Comparison of ENCODE assay signal across 8 cellular contexts in the genomic region with DNA sequence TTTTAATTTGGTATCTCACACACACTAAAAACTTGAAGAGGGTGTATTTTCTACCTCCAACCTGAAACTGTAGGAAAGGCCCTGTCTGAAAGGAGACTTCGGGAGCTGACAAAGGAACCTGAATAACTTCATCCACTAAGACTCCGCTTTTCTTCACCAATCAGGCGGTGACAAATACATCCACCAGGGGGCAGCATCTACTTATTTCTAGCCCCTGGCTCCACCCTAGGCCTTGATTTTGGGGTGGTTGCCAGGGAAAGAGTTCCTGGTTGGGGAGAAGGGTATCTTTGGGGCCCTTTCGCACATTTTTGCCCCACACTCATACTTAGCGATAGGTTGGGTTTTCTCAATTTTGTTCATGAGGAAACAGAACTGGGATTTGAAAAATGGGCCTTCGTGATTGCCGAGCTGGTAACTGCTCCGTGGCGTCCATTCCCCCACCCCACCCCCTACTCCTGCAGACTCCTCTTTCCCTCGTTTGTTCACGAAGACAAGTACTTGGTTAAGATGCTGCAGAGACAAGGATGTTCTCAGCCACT. TPM values are rescaled to one million over a fixed set of nuclear protein-coding genes. Genes with fewer than 3 reads are reported as not detected.
DNase-seq lines count a peak whose midpoint lies in the region; ATAC-seq and TF ChIP-seq lines count a peak whose summit lies in the region.

No MANE protein-coding gene starts in this region.

- CTCF ChIA-PET in AG04450 (lab: Charles Lee): interaction anchor here (0.5 to 14.5 kb wide), 20 partner anchors 9 to 124 kb away, joined by 3 to 395 read pairs (median 5); partner anchors contain the start of gene DHX8
- CTCF ChIA-PET in activated CD4-positive, alpha-beta T cell treated with anti-CD3 and anti-CD28 coated beads for 36 hours (lab: Charles Lee): interaction anchor here (0.5 to 11.6 kb wide), 31 partner anchors 8 to 1037 kb away, joined by 3 to 240 read pairs (median 4); partner anchors contain the start of gene DHX8

- no peaks in the 10 kb centered on the region for H3K9me3 Mint-ChIP-seq in activated CD4-positive, alpha-beta T cell treated with anti-CD3 and anti-CD28 coated beads for 36 hours (ENCODE audit: low read depth)
- H3K9me3 Mint-ChIP-seq in chondrocyte (ENCODE audit: low read depth): no peaks in the 10 kb centered on the region

- H3K4me3 ChIP-seq in AG04450 (ENCODE audit: low read depth, low read length): no peak overlapping the region
- H3K4me3 ChIP-seq in H7 (ENCODE audit: insufficient read depth, low read depth, low read length): no peak overlapping the region

- peak; percentile 94 for TF ChIP-seq CTCF in AG04450 (IDR thresholded peaks at IDR 0.05; ENCODE audit: low read depth, low read length)
- TF ChIP-seq CTCF in chondrocyte (IDR thresholded peaks at IDR 0.05): peak; percentile 99

- no peak overlapping the region for H3K27ac ChIP-seq in AG04450 (ENCODE audit: low read depth, low read length)

- H3K4me1 Mint-ChIP-seq in activated CD4-positive, alpha-beta T cell treated with anti-CD3 and anti-CD28 coated beads for 36 hours: peaks cover 20% of the 10 kb centered on the region
- peaks cover 26% of the 10 kb centered on the region for H3K4me1 Mint-ChIP-seq in chondrocyte (ENCODE audit: low read depth)

- peak overlapping the region; percentile 31 for H3K27ac Mint-ChIP-seq in activated CD4-positive, alpha-beta T cell treated with anti-CD3 and anti-CD28 coated beads for 36 hours
- H3K27ac Mint-ChIP-seq in chondrocyte (ENCODE audit: unreplicated experiment): peak overlapping the region; percentile 68

- intact Hi-C loops in activated CD4-positive, alpha-beta T cell treated with anti-CD3 and anti-CD28 coated beads for 36 hours (cut with DNase I, micrococcal nuclease): loop anchor here (1.0 to 2.0 kb wide), 2 partner anchors 35 to 89 kb away; partner anchors contain the start of gene DHX8 (in 2 of the 2)
- intact Hi-C loops in left colon (cut with DNase I, micrococcal nuclease): loop anchor here (2.0 to 5.0 kb wide), 2 partner anchors 88 to 89 kb away; partner anchors contain the start of gene DHX8 (in 2 of the 2)

- POLR2A ChIA-PET in AG04450 (lab: Yijun Ruan, JAX): interaction anchor here (0.6 to 5.2 kb wide), 4 partner anchors 26 to 89 kb away, joined by 3 to 39 read pairs (median 9); partner anchors contain the start of gene DHX8
- POLR2A ChIA-PET in activated CD4-positive, alpha-beta T cell treated with anti-CD3 and anti-CD28 coated beads for 36 hours (lab: Charles Lee): interaction anchor here (0.6 to 4.0 kb wide), 3 partner anchors 26 to 388 kb away, joined by 7 to 24 read pairs (median 8); partner anchors contain the start of gene DHX8

- H3K4me3 Mint-ChIP-seq in activated CD4-positive, alpha-beta T cell treated with anti-CD3 and anti-CD28 coated beads for 36 hours: no peak overlapping the region
- H3K4me3 Mint-ChIP-seq in chondrocyte (ENCODE audit: unreplicated experiment): no peak overlapping the region

- H3K36me3 ChIP-seq in H7 (replicated peaks; ENCODE audit: control insufficient read depth, insufficient read depth, low read length): no peaks in the 10 kb centered on the region

- no peaks in the 10 kb centered on the region for H3K36me3 Mint-ChIP-seq in activated CD4-positive, alpha-beta T cell treated with anti-CD3 and anti-CD28 coated beads for 36 hours (ENCODE audit: low read depth)
- H3K36me3 Mint-ChIP-seq in chondrocyte (ENCODE audit: low read depth): no peaks in the 10 kb centered on the region

- H3K9me3 ChIP-seq in AG04450 (ENCODE audit: control insufficient read depth, insufficient read depth, low read length): no peaks in the 10 kb centered on the region; the same call in 1 of the 2 replicates

- peak; percentile 55 for ATAC-seq in activated CD4-positive, alpha-beta T cell treated with anti-CD3 and anti-CD28 coated beads for 36 hours
- ATAC-seq in left colon (peak; percentile 37), HG03196 (IDR thresholded peaks at IDR 0.05; ENCODE audit: unreplicated experiment) (no peak)

- peak; percentile 74 for DNase-seq in AG04450 (ENCODE audit: low read depth, low spot score)
- peak; percentile 90 for DNase-seq in H7
- DNase-seq in NCI-H446 treated with DMSO at 0.1 percent for 48 hours (lab: John Stamatoyannopoulos, UW): peak; percentile 63
- DNase-seq in activated CD4-positive, alpha-beta T cell treated with anti-CD3 and anti-CD28 coated beads for 36 hours: peak; percentile 93
- DNase-seq in chondrocyte (ENCODE audit: low spot score): no peak
- DNase-seq in left colon: peak; percentile 84 to 94
- DNase-seq in stimulated activated CD4-positive, alpha-beta T cell treated with anti-CD3 and anti-CD28 coated beads, Interleukin-1b, Interleukin-23, amount 100 ng/mL, for 4 hours (ENCODE audit: low read depth in 2 of 2): peak; percentile 78 to 91

- H3K27me3 Mint-ChIP-seq in activated CD4-positive, alpha-beta T cell treated with anti-CD3 and anti-CD28 coated beads for 36 hours: no peaks in the 10 kb centered on the region
- H3K27me3 Mint-ChIP-seq in chondrocyte (ENCODE audit: low read depth): no peaks in the 10 kb centered on the region

- H3K27me3 ChIP-seq in AG04450 (ENCODE audit: control insufficient read depth, insufficient read depth, low read length): no peaks in the 10 kb centered on the region
- H3K27me3 ChIP-seq in H7 (ENCODE audit: control insufficient read depth, insufficient read depth, low read length): no peaks in the 10 kb centered on the region

RNA-seq across cellular contexts. Expression of gene ARL4D, which starts 4.8 kb away (rescaled TPM):
- polyA plus RNA-seq in AG04450 (2011; rRNA removed): 15.0 and 16.5 TPM in 2 replicates
- polyA minus RNA-seq in AG04450 (2011; rRNA and poly(A)+ RNA removed): 14.9 and 15.4 TPM in 2 replicates
- total RNA-seq in H7 (2014; rRNA removed; shearing (Covaris generic)): 20.3 and 43.0 TPM in 2 replicates
- 1 to 10 TPM; 2.0 to 2.3 TPM for total RNA-seq in activated CD4-positive, alpha-beta T cell treated with anti-CD3 and anti-CD28 coated beads for 36 hours
- 33.8 to 38.0 TPM (median 37.5 TPM) in 3 replicates for total RNA-seq in chondrocyte
- total RNA-seq in left colon: 1 to 10 TPM; 1.5 to 7.3 TPM
